In the genomic region with DNA sequence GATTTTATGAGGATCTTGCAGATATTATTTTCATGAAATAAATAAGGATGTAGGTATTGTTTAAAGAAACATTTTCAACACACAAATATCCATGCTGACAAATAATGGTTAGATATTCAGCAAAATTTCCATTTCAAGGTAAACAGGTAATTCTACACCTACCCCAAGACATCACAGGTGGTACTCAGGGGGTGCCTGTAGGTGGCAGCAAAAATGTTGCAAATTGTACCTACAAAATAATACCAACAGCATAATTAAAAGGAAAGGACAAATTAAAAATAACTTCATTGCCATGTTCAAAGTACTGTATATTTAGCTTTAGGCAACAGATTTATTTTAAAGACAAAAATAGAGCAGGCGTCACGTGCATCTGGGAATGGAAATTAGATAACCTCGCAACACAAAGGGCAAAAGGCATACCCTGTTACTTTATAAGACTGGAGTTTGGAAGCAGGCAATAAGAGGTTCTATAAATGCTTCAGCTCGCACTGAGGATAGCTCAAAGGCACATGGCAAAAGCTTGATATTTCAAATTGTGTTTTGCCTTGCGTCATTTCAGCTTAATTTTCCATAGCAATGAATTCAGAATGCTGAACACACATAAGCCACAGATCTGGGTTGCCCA, we compare ENCODE assay signal across 14 cellular contexts.
A peak's percentile ranks its signal among the peaks of the same experiment; 100 is the strongest.
DNase-seq lines count a peak whose midpoint lies in the region; ATAC-seq and TF ChIP-seq lines count a peak whose summit lies in the region.
"Had no signal": no experiment of that assay in that cellular context is flagged by ENCODE, and none has a peak within 500 bp of the region (broad histone marks: within the 10 kb centered on the region; RNA-seq: fewer than 3 reads in every experiment).

No MANE protein-coding gene starts in this region.

- no peaks in the 10 kb centered on the region for H3K36me3 ChIP-seq in OCI-LY1 (ENCODE audit: insufficient read depth, low read length)
- H3K36me3 ChIP-seq in heart right ventricle, result no peaks in the 10 kb centered on the region
- H3K36me3 ChIP-seq in upper lobe of right lung, result no peaks in the 10 kb centered on the region
- no peaks in the 10 kb centered on the region for H3K36me3 ChIP-seq in SJCRH30

- H3K27me3 ChIP-seq in OCI-LY1 (ENCODE audit: insufficient read depth, low read length) (no peaks in the 10 kb centered on the region), heart right ventricle (no peaks in the 10 kb centered on the region), upper lobe of right lung (no peaks in the 10 kb centered on the region), SJCRH30 (0 out of 2 replicates have a peak, but pooled peaks cover 3% of the 10 kb centered on the region)

- CTCF ChIA-PET in activated naive CD4-positive, alpha-beta T cell treated with anti-CD3 and anti-CD28 coated beads for 36 hours (lab: Charles Lee), result interaction anchor here (0.6 kb wide), 1 partner anchor 49 kb away, joined by 3 read pairs; no protein-coding TSS in a partner anchor

- intact Hi-C loops in activated naive CD4-positive, alpha-beta T cell treated with anti-CD3 and anti-CD28 coated beads for 36 hours (cut with micrococcal nuclease), result no loop called here
- intact Hi-C loops in heart right ventricle (cut with DNase I), result no loop called here
- intact Hi-C loops in upper lobe of right lung (cut with DNase I), result no loop called here

- no peaks in the 10 kb centered on the region for H3F3A ChIP-seq in OCI-LY1 (ENCODE audit: insufficient read depth, low read length)

- no peak overlapping the region for H3K4me2 ChIP-seq in OCI-LY1 (ENCODE audit: low read length)

- H3K9me3 Mint-ChIP-seq in activated naive CD4-positive, alpha-beta T cell treated with anti-CD3 and anti-CD28 coated beads for 36 hours, result peaks cover 2% of the 10 kb centered on the region

- WGBS in heart right ventricle, 2 donors, result 27 to 30% methylated on average over 5 of the region's 5 CpGs

- H3K79me2 ChIP-seq in OCI-LY1 (ENCODE audit: insufficient read depth, low read length), result no peaks in the 10 kb centered on the region

- no peaks in the 10 kb centered on the region for H3K36me3 Mint-ChIP-seq in activated naive CD4-positive, alpha-beta T cell treated with anti-CD3 and anti-CD28 coated beads for 36 hours (ENCODE audit: low read depth)
- H3K36me3 Mint-ChIP-seq: activated naive CD8-positive, alpha-beta T cell had no signal

- H3K4me3 ChIP-seq in OCI-LY1 (ENCODE audit: low read depth, low read length, poor library complexity, severe bottlenecking) (no peak overlapping the region), heart right ventricle (no peak overlapping the region), upper lobe of right lung (no peak overlapping the region), SJCRH30 (no peak overlapping the region)
- H3K4me3 ChIP-seq: BLaER1 treated with 17β-estradiol and CSF1 and Interleukin-3, amounts not matched to agents 10 nM and 100 nM had no signal

- TF ChIP-seq CTCF in OCI-LY1 (IDR thresholded peaks at IDR 0.05; ENCODE audit: low read length), result peak; percentile 54
- peak in 8 of 9 donors; percentile 8 to 51 (median 42) for TF ChIP-seq CTCF in heart right ventricle (IDR thresholded peaks at IDR 0.05)
- peak; percentile 32 for TF ChIP-seq CTCF in upper lobe of right lung (IDR thresholded peaks at IDR 0.05)

- H3K9ac ChIP-seq in OCI-LY1 (ENCODE audit: low read length), result no peak overlapping the region
- H3K9ac ChIP-seq: BLaER1 treated with 17β-estradiol and CSF1 and Interleukin-3, amounts not matched to agents 10 nM and 100 nM had no signal

- ATAC-seq in heart right ventricle (peak in 7 of 8 donors; percentile 23 to 80 (median 68)), upper lobe of right lung (no peak)
- ATAC-seq: activated CD8-positive, alpha-beta T cell treated with anti-CD3 and anti-CD28 coated beads, Interleukin-2, amount 10 ng/mL, durations not matched to agents 7 days and 5 days; natural killer cell; T-helper 17 cell had no signal

- H3K9me2 ChIP-seq in OCI-LY1 (ENCODE audit: low read depth, low read length), result no peaks in the 10 kb centered on the region

- no peak overlapping the region for H3K27ac ChIP-seq in OCI-LY1 (ENCODE audit: low read depth, low read length, poor library complexity, severe bottlenecking)
- H3K27ac ChIP-seq in heart right ventricle, result peak overlapping the region in 8 of 10 donors; percentile 16 to 67 (median 52)
- no peak overlapping the region for H3K27ac ChIP-seq in upper lobe of right lung
- no peak overlapping the region for H3K27ac ChIP-seq in SJCRH30
- H3K27ac ChIP-seq: BLaER1 treated with 17β-estradiol and CSF1 and Interleukin-3, amounts not matched to agents 10 nM and 100 nM had no signal

- DNase-seq in activated naive CD4-positive, alpha-beta T cell treated with anti-CD3 and anti-CD28 coated beads for 36 hours, result peak; percentile 4
- no peak for DNase-seq in activated naive CD4-positive, alpha-beta T cell (lab: John Stamatoyannopoulos, UW)
- DNase-seq in heart right ventricle, result peak in 1 of 2 donors; percentile 3
- DNase-seq in upper lobe of right lung, result no peak
- no peak for DNase-seq in pons (ENCODE audit: low spot score)
- no peak for DNase-seq in NCI-H2107 treated with DMSO at 0.1 percent for 48 hours (lab: John Stamatoyannopoulos, UW; ENCODE audit: unreplicated experiment)
- no peak for DNase-seq in SJCRH30
- DNase-seq: activated CD8-positive, alpha-beta T cell treated with anti-CD3 and anti-CD28 coated beads, Interleukin-2, amount 10 ng/mL, durations not matched to agents 7 days and 5 days; natural killer cell; NCI-H446; T-helper 17 cell had no signal

- H3K27me3 Mint-ChIP-seq in activated naive CD4-positive, alpha-beta T cell treated with anti-CD3 and anti-CD28 coated beads for 36 hours (ENCODE audit: low read depth), result no peaks in the 10 kb centered on the region
- H3K27me3 Mint-ChIP-seq: activated naive CD8-positive, alpha-beta T cell; T-helper 17 cell had no signal

- no peak overlapping the region for H3K27ac Mint-ChIP-seq in activated naive CD4-positive, alpha-beta T cell treated with anti-CD3 and anti-CD28 coated beads for 36 hours
- H3K27ac Mint-ChIP-seq: activated CD8-positive, alpha-beta T cell treated with anti-CD3 and anti-CD28 coated beads, Interleukin-2, amount 10 ng/mL, durations not matched to agents 7 days and 5 days; activated naive CD8-positive, alpha-beta T cell; natural killer cell; T-helper 17 cell had no signal

- no peaks in the 10 kb centered on the region for H3K4me1 Mint-ChIP-seq in activated naive CD4-positive, alpha-beta T cell treated with anti-CD3 and anti-CD28 coated beads for 36 hours (ENCODE audit: low read depth)
- H3K4me1 Mint-ChIP-seq: natural killer cell, T-helper 17 cell had no signal

- H3K4me1 ChIP-seq in OCI-LY1 (ENCODE audit: insufficient read depth, low read length, severe bottlenecking) (no peaks in the 10 kb centered on the region), heart right ventricle (peaks cover 0 to 10% (median 0%) of the 10 kb centered on the region in 9 donors), upper lobe of right lung (no peaks in the 10 kb centered on the region), SJCRH30 (no peaks in the 10 kb centered on the region)

- no peak overlapping the region for H2AFZ ChIP-seq in OCI-LY1 (ENCODE audit: low read length)

- H3K4me3 Mint-ChIP-seq in activated naive CD4-positive, alpha-beta T cell treated with anti-CD3 and anti-CD28 coated beads for 36 hours, result no peak overlapping the region
- H3K4me3 Mint-ChIP-seq: activated CD8-positive, alpha-beta T cell treated with anti-CD3 and anti-CD28 coated beads, Interleukin-2, amount 10 ng/mL, durations not matched to agents 7 days and 5 days; activated naive CD8-positive, alpha-beta T cell; natural killer cell; T-helper 17 cell had no signal

- H3K9me3 ChIP-seq in OCI-LY1 (ENCODE audit: low read length) (no peaks in the 10 kb centered on the region), heart right ventricle (peaks cover 0 to 2% (median 0%) of the 10 kb centered on the region in 11 donors), upper lobe of right lung (no peaks in the 10 kb centered on the region), SJCRH30 (replicated peaks) (no peaks in the 10 kb centered on the region)

- no peaks in the 10 kb centered on the region for H4K20me1 ChIP-seq in OCI-LY1 (ENCODE audit: insufficient read depth, low read length)
- H4K20me1 ChIP-seq: BLaER1 treated with 17β-estradiol and CSF1 and Interleukin-3, amounts not matched to agents 10 nM and 100 nM had no signal

Comparison
In these comparisons a context has a peak if more than half of its experiments do, and no peak if none do; other contexts are left out.
1. H3K27ac ChIP-seq: peak in heart right ventricle (8 of 10); none in OCI-LY1 (single experiment), upper lobe of right lung (single experiment) and SJCRH30 (single experiment).
2. Peak in every context shown above with its lines, with median percentiles within 50 percentile points of each other: CTCF ChIP-seq.